Comparison of ENCODE assay signal across 10 cellular contexts in genomic region chr13:29427937-29428309, GRCh38.
DNase-seq lines count a peak whose midpoint lies in the region; ATAC-seq and TF ChIP-seq lines count a peak whose summit lies in the region.
"Had no signal": no experiment of that assay in that cellular context is flagged by ENCODE, and none has a peak within 500 bp of the region (broad histone marks: within the 10 kb centered on the region; RNA-seq: fewer than 3 reads in every experiment).

No MANE protein-coding gene starts in this region.

- H3K27ac Mint-ChIP-seq in nephron progenitor cell, result no peak overlapping the region
- H3K27ac Mint-ChIP-seq: activated CD8-positive, alpha-beta T cell treated with anti-CD3 and anti-CD28 coated beads, Interleukin-2, amount 10 ng/mL, durations not matched to agents 7 days and 5 days had no signal

- ATAC-seq in Right ventricle myocardium inferior (no peak), HG03571 (IDR thresholded peaks at IDR 0.05; ENCODE audit: unreplicated experiment) (no peak)
- ATAC-seq: activated CD8-positive, alpha-beta T cell treated with anti-CD3 and anti-CD28 coated beads, Interleukin-2, amount 10 ng/mL, durations not matched to agents 7 days and 5 days had no signal

- DNase-seq in cardiac muscle cell (ENCODE audit: low read depth in 1 of 2, low spot score in 1 of 2), result no peak
- DNase-seq in Right ventricle myocardium inferior (ENCODE audit: missing footprints), result no peak
- no peak for DNase-seq in epithelial cell of esophagus (ENCODE audit: low read depth)
- DNase-seq in nephron progenitor cell, result no peak
- DNase-seq in uterus, result no peak
- DNase-seq in activated CD4-positive, alpha-beta T cell treated with anti-CD3 and anti-CD28 coated beads for 1 hour, result no peak
- no peak for DNase-seq in NOMO-1 treated with dmso at 0.1 percent for 144 hours (lab: John Stamatoyannopoulos, UW; ENCODE audit: unreplicated experiment)
- DNase-seq: activated CD8-positive, alpha-beta T cell treated with anti-CD3 and anti-CD28 coated beads, Interleukin-2, amount 10 ng/mL, durations not matched to agents 7 days and 5 days; stimulated activated naive CD4-positive, alpha-beta T cell had no signal

- peaks cover 64% of the 10 kb centered on the region for H3K27me3 Mint-ChIP-seq in nephron progenitor cell (ENCODE audit: low read depth, poor library complexity)

- no peaks in the 10 kb centered on the region for H3K36me3 ChIP-seq in cardiac muscle cell
- H3K36me3 ChIP-seq in uterus, result no peaks in the 10 kb centered on the region

- H3K4me1 ChIP-seq in cardiac muscle cell (ENCODE audit: low read depth) (peaks cover 36% of the 10 kb centered on the region), uterus (no peaks in the 10 kb centered on the region)

- H3K27me3 ChIP-seq in cardiac muscle cell, result no peaks in the 10 kb centered on the region
- no peaks in the 10 kb centered on the region for H3K27me3 ChIP-seq in uterus

- TF ChIP-seq CTCF in cardiac muscle cell (IDR thresholded peaks at IDR 0.05; ENCODE audit: low read depth, low read length) (no peak), epithelial cell of esophagus (IDR thresholded peaks at IDR 0.05; ENCODE audit: insufficient read depth, low read depth, low read length, missing control alignments) (no peak), nephron progenitor cell (IDR thresholded peaks at IDR 0.05) (no peak), uterus (IDR thresholded peaks at IDR 0.05) (no peak)

- no peaks in the 10 kb centered on the region for H3K9me3 Mint-ChIP-seq in nephron progenitor cell

- H3K4me3 ChIP-seq in cardiac muscle cell (peak overlapping the region; percentile 81), epithelial cell of esophagus (ENCODE audit: low read length) (peak overlapping the region; percentile 8), uterus (peak overlapping the region; percentile 38 to 40)

- H3K27ac ChIP-seq in cardiac muscle cell (peak overlapping the region; percentile 87), uterus (peak overlapping the region; percentile 29 to 40)

- intact Hi-C loops in Right ventricle myocardium inferior (cut with DNase I) (loop anchor here (5.0 kb wide), 1 partner anchor 44 kb away; no protein-coding TSS in a partner anchor), uterus (cut with DNase I; ENCODE audit: low total_unique reads) (no loop called here)

- H3K9me3 ChIP-seq in cardiac muscle cell (ENCODE audit: low read depth), result no peaks in the 10 kb centered on the region
- H3K9me3 ChIP-seq in uterus, result no peaks in the 10 kb centered on the region

- H3K36me3 Mint-ChIP-seq in nephron progenitor cell (ENCODE audit: low read depth), result no peaks in the 10 kb centered on the region

- TF ChIP-seq POLR2A in uterus (IDR thresholded peaks at IDR 0.05), result no peak

- peaks cover 9% of the 10 kb centered on the region for H3K4me1 Mint-ChIP-seq in nephron progenitor cell

- H3K4me3 Mint-ChIP-seq in nephron progenitor cell, result peak overlapping the region; percentile 92
- H3K4me3 Mint-ChIP-seq: activated CD8-positive, alpha-beta T cell treated with anti-CD3 and anti-CD28 coated beads, Interleukin-2, amount 10 ng/mL, durations not matched to agents 7 days and 5 days had no signal

Comparison
In these comparisons a context has a peak if more than half of its experiments do, and no peak if none do; other contexts are left out.
1. H3K4me3 ChIP-seq: peak in every context shown above with its lines; median percentile 81 in cardiac muscle cell; 39 in uterus; 8 in epithelial cell of esophagus.